ENCODE assay signal across 20 cellular contexts in genomic region chr16:27977966-27978365, GRCh38.
DNase-seq lines count a peak whose midpoint lies in the region; ATAC-seq and TF ChIP-seq lines count a peak whose summit lies in the region.
"Had no signal": no experiment of that assay in that cellular context is flagged by ENCODE, and none has a peak within 500 bp of the region (broad histone marks: within the 10 kb centered on the region; RNA-seq: fewer than 3 reads in every experiment).

No MANE protein-coding gene starts in this region.

- H3K4me3 ChIP-seq in fibroblast of pulmonary artery (replicated peaks; ENCODE audit: low read depth, low read length) = no peak overlapping the region
- H3K4me3 ChIP-seq: right lobe of liver had no signal

- in situ Hi-C loops in G401 (cut with HindIII; ENCODE audit: low sequenced_read_pairs) = no loop called here

- TF ChIP-seq CTCF in fibroblast of pulmonary artery (IDR thresholded peaks at IDR 0.05; ENCODE audit: low read length, missing control alignments) = no peak

- no peak for ATAC-seq in HG02678 (IDR thresholded peaks at IDR 0.05; ENCODE audit: unreplicated experiment)
- ATAC-seq in GM21529 (IDR thresholded peaks at IDR 0.05; ENCODE audit: unreplicated experiment) = no peak
- ATAC-seq: esophagus mucosa; right lobe of liver; stimulated activated naive CD8-positive, alpha-beta T cell treated with anti-CD3 and anti-CD28 coated beads, Interleukin-15, Interleukin-2, amounts not matched to agents 100 U/mL and 50 U/mL, for 24 hours had no signal

- peak; percentile 38 for DNase-seq in activated effector memory CD4-positive, alpha-beta T cell treated with anti-CD3 and anti-CD28 coated beads, Interleukin-2, amount 50 U/mL, for 16 hours
- DNase-seq in activated effector memory CD4-positive, alpha-beta T cell treated with Interleukin-2 at 50 U/mL for 16 hours = no peak
- DNase-seq in fibroblast of pulmonary artery (ENCODE audit: low read depth) = peak; percentile 11
- DNase-seq in mucosa of gallbladder (ENCODE audit: low spot score) = peak; percentile 14
- DNase-seq in G401 (ENCODE audit: low spot score) = no peak
- DNase-seq in NCI-H2029 (lab: John Stamatoyannopoulos, UW) = no peak
- DNase-seq: 8988T; activated CD4-positive, alpha-beta T cell treated with anti-CD3 and anti-CD28 coated beads for 48 hours; activated CD8-positive, alpha-beta memory T cell treated with anti-CD3 and anti-CD28 coated beads, Interleukin-2, amount 50 U/mL, for 48 hours; activated naive CD4-positive, alpha-beta T cell treated with Interleukin-2 at 50 U/mL for 16 hours; effector CD8-positive, alpha-beta T cell; NCI-H1048; NCI-H2081 treated with DMSO at 0.1 percent for 48 hours; NCI-H524 treated with DMSO at 0.1 percent for 48 hours; stimulated activated CD4-positive, alpha-beta T cell treated with anti-CD3 and anti-CD28 coated beads, Interleukin-2, amount 100 ng/mL, for 24 hours; stimulated activated naive CD8-positive, alpha-beta T cell treated with anti-CD3 and anti-CD28 coated beads, Interleukin-15, Interleukin-2, amounts not matched to agents 100 U/mL and 50 U/mL, for 24 hours had no signal

Comparison
In these comparisons a context has a peak if more than half of its experiments do, and no peak if none do; other contexts are left out.
1. DNase-seq: peak in activated effector memory CD4-positive, alpha-beta T cell treated with anti-CD3 and anti-CD28 coated beads, Interleukin-2, amount 50 U/mL, for 16 hours (single experiment), fibroblast of pulmonary artery (single experiment) and mucosa of gallbladder (single experiment); none in activated effector memory CD4-positive, alpha-beta T cell treated with Interleukin-2 at 50 U/mL for 16 hours (single experiment), G401 (single experiment) and NCI-H2029 (single experiment).